16 cellular contexts compared by ENCODE assay signal in the genomic region with DNA sequence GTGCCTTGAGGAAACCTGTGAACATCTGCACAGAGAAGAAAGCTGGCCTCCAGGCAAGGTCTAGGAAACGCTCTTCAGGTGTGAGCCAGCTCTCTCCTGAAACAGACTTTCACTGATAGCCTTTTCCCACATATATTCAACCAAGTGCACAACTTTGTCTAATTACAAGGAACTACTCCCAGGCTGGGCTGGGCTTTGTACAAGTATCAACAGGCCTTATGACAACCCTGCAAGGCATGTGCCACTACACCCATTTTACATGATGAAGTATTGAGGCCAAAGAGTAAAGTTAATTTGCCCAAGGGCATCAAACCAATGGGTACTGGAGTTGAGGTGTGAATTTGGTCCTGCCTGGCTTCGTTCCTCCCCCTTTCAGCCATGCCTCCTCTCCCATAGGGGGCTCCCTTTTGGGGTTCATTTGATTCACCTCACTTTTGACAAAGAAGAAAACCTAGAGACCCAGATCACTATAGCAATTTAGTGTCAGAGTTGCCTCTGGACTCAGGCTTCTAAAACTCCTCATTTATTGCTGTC. TPM values are rescaled to one million over a fixed set of nuclear protein-coding genes. Genes with fewer than 3 reads are reported as not detected.
DNase-seq lines count a peak whose midpoint lies in the region; ATAC-seq and TF ChIP-seq lines count a peak whose summit lies in the region.
"Had no signal": no experiment of that assay in that cellular context is flagged by ENCODE, and none has a peak within 500 bp of the region (broad histone marks: within the 10 kb centered on the region; RNA-seq: fewer than 3 reads in every experiment).

No MANE protein-coding gene starts in this region.

- no peak overlapping the region for H3K9ac ChIP-seq in trophoblast cell (ENCODE audit: low read length)

- no peak overlapping the region for H4K12ac ChIP-seq in trophoblast cell (ENCODE audit: low read depth, low read length)

- no peak overlapping the region for H2AK5ac ChIP-seq in trophoblast cell (ENCODE audit: low read length)

- H3K4me1 ChIP-seq in Caco-2 (peaks cover 4% of the 10 kb centered on the region), SJCRH30 (peaks cover 11% of the 10 kb centered on the region; the same call in 1 of the 2 replicates), esophagus squamous epithelium (peaks cover 11 to 90% (median 43%) of the 10 kb centered on the region in 3 donors), trophoblast cell (ENCODE audit: control insufficient read depth in 1 of 2, insufficient read depth in 2 of 2, low read length in 2 of 2) (no peaks in the 10 kb centered on the region)
- H3K4me1 ChIP-seq: BE2C had no signal

- no peak overlapping the region for H4K8ac ChIP-seq in trophoblast cell (ENCODE audit: low read depth, low read length)

- H2BK120ac ChIP-seq in trophoblast cell (ENCODE audit: insufficient read depth, low read length, poor library complexity) = no peak overlapping the region

- H3K14ac ChIP-seq in trophoblast cell (ENCODE audit: low read length) = no peak overlapping the region

- H4K91ac ChIP-seq in trophoblast cell (ENCODE audit: low read depth, low read length) = no peak overlapping the region

- no peaks in the 10 kb centered on the region for H3K36me3 ChIP-seq in Caco-2 (ENCODE audit: control insufficient read depth, insufficient read depth, low read length)
- peaks cover 8% of the 10 kb centered on the region; the same call in 1 of the 2 replicates for H3K36me3 ChIP-seq in SJCRH30
- H3K36me3 ChIP-seq in esophagus squamous epithelium = no peaks in the 10 kb centered on the region
- H3K36me3 ChIP-seq in trophoblast cell (ENCODE audit: control insufficient read depth in 1 of 2, insufficient read depth in 2 of 2, low read length in 2 of 2) = no peaks in the 10 kb centered on the region
- H3K36me3 ChIP-seq: BE2C, prostate gland had no signal

- no peaks in the 10 kb centered on the region for H3K4me1 Mint-ChIP-seq in Caco-2 (ENCODE audit: low read depth, unreplicated experiment)
- peaks cover 13 to 20% of the 10 kb centered on the region in 2 donors for H3K4me1 Mint-ChIP-seq in natural killer cell
- peaks cover 16% of the 10 kb centered on the region for H3K4me1 Mint-ChIP-seq in activated T-cell treated with anti-CD3 and anti-CD28 coated beads, Interleukin-2, amount 50 U/mL, for 4 hours (ENCODE audit: low read depth)

- POLR2A ChIA-PET in Caco-2 (lab: Charles Lee) = no interaction called here

- H3K27ac Mint-ChIP-seq in Caco-2 (ENCODE audit: unreplicated experiment) = no peak overlapping the region
- H3K27ac Mint-ChIP-seq in natural killer cell = no peak overlapping the region
- H3K27ac Mint-ChIP-seq: stimulated activated naive CD8-positive, alpha-beta T cell treated with anti-CD3 and anti-CD28 coated beads, Interleukin-15, Interleukin-2, amounts not matched to agents 100 ng/mL and 50 ng/mL, for 24 hours had no signal

- no peaks in the 10 kb centered on the region for H3K27me3 Mint-ChIP-seq in Caco-2 (ENCODE audit: insufficient read depth, unreplicated experiment)
- H3K27me3 Mint-ChIP-seq in natural killer cell (ENCODE audit: low read depth in 2 of 2) = peaks cover 43 to 51% of the 10 kb centered on the region in 2 donors
- peaks cover 55% of the 10 kb centered on the region for H3K27me3 Mint-ChIP-seq in activated T-cell treated with anti-CD3 and anti-CD28 coated beads, Interleukin-2, amount 50 U/mL, for 4 hours (ENCODE audit: low read depth)

- no peak for TF ChIP-seq POLR2A in esophagus squamous epithelium (IDR thresholded peaks at IDR 0.05)

- TF ChIP-seq CTCF in Caco-2 (IDR thresholded peaks at IDR 0.05; ENCODE audit: insufficient read depth in 1 of 2, low read depth in 1 of 2, low read length in 1 of 2, severe bottlenecking in 1 of 2, unreplicated experiment in 1 of 2) (no peak), esophagus squamous epithelium (IDR thresholded peaks at IDR 0.05) (no peak), natural killer cell (IDR thresholded peaks at IDR 0.05) (no peak)

- H3K4me3 Mint-ChIP-seq in Caco-2 (ENCODE audit: unreplicated experiment) (peak overlapping the region; percentile 85), natural killer cell (no peak overlapping the region)
- H3K4me3 Mint-ChIP-seq in activated T-cell treated with anti-CD3 and anti-CD28 coated beads, Interleukin-2, amount 50 U/mL, for 4 hours = no peak overlapping the region

- CTCF ChIA-PET in Caco-2 (lab: Charles Lee) = no interaction called here

- intact Hi-C loops in Caco-2 (cut with micrococcal nuclease; ENCODE audit: unreplicated experiment) = no loop called here
- intact Hi-C loops in esophagus squamous epithelium (cut with DNase I) = no loop called here
- intact Hi-C loops in natural killer cell (cut with micrococcal nuclease) = no loop called here

- H2BK5ac ChIP-seq in trophoblast cell (ENCODE audit: low read depth, low read length, poor library complexity) = no peak overlapping the region

- H3K79me2 ChIP-seq in trophoblast cell (ENCODE audit: control insufficient read depth, insufficient read depth, low read length, poor library complexity) = peaks cover 8% of the 10 kb centered on the region

- no peak overlapping the region for H2BK12ac ChIP-seq in trophoblast cell (ENCODE audit: low read length)

- BruUV-seq in Caco-2 (replicated peaks; lab: Mats Ljungman, UMichigan) = no TSS peak

- H3K9me3 ChIP-seq in Caco-2 (no peaks in the 10 kb centered on the region), SJCRH30 (replicated peaks) (no peaks in the 10 kb centered on the region), esophagus squamous epithelium (no peaks in the 10 kb centered on the region), trophoblast cell (ENCODE audit: insufficient read depth, low read depth, low read length) (no peaks in the 10 kb centered on the region)
- H3K9me3 ChIP-seq: BE2C, prostate gland had no signal

- no peaks in the 10 kb centered on the region for H3K27me3 ChIP-seq in Caco-2 (replicated peaks; ENCODE audit: control insufficient read depth, insufficient read depth, low read length)
- no peaks in the 10 kb centered on the region for H3K27me3 ChIP-seq in SJCRH30
- H3K27me3 ChIP-seq in esophagus squamous epithelium = peaks cover 0 to 4% (median 0%) of the 10 kb centered on the region in 4 donors
- no peaks in the 10 kb centered on the region for H3K27me3 ChIP-seq in trophoblast cell (ENCODE audit: insufficient read depth, low read length)

- H3K36me3 Mint-ChIP-seq in Caco-2 (ENCODE audit: insufficient read depth, unreplicated experiment) (peaks cover 17% of the 10 kb centered on the region), natural killer cell (no peaks in the 10 kb centered on the region)
- no peaks in the 10 kb centered on the region for H3K36me3 Mint-ChIP-seq in activated T-cell treated with anti-CD3 and anti-CD28 coated beads, Interleukin-2, amount 50 U/mL, for 4 hours (ENCODE audit: insufficient read depth)

- no peak for DNase-seq in Caco-2
- DNase-seq in SJCRH30 = no peak
- DNase-seq in esophagus squamous epithelium (lab: John Stamatoyannopoulos, UW) = no peak
- DNase-seq in trophoblast cell = peak; percentile 23 to 49
- DNase-seq in natural killer cell = no peak
- DNase-seq in cerebellar nuclear complex (lab: John Stamatoyannopoulos, UW) = no peak
- no peak for DNase-seq in SIG-M5 (lab: John Stamatoyannopoulos, UW)
- no peak for DNase-seq in activated T-cell treated with anti-CD3 and anti-CD28 coated beads, Interleukin-2, amount 50 U/mL, for 4 hours
- DNase-seq: amniotic stem cell, BE2C, hypothalamus, left colon, NCI-H187, NCI-H524 treated with DMSO at 0.1 percent for 48 hours had no signal

- no peaks in the 10 kb centered on the region for H3K9me3 Mint-ChIP-seq in Caco-2 (ENCODE audit: unreplicated experiment)
- no peaks in the 10 kb centered on the region for H3K9me3 Mint-ChIP-seq in natural killer cell
- no peaks in the 10 kb centered on the region for H3K9me3 Mint-ChIP-seq in activated T-cell treated with anti-CD3 and anti-CD28 coated beads, Interleukin-2, amount 50 U/mL, for 4 hours
- H3K9me3 Mint-ChIP-seq: stimulated activated naive CD8-positive, alpha-beta T cell treated with anti-CD3 and anti-CD28 coated beads, Interleukin-15, Interleukin-2, amounts not matched to agents 100 ng/mL and 50 ng/mL, for 24 hours had no signal

- H3K27ac ChIP-seq in SJCRH30 (no peak overlapping the region), esophagus squamous epithelium (peak overlapping the region; percentile 91 to 97 (median 95)), trophoblast cell (ENCODE audit: low read depth, low read length) (no peak overlapping the region)
- H3K27ac ChIP-seq: prostate gland had no signal

- H3K23ac ChIP-seq in trophoblast cell (ENCODE audit: low read length) = no peak overlapping the region

- 33 to 40% methylated on average over 1 to 2 of the region's 2 CpGs for WGBS in esophagus squamous epithelium, 2 donors
- WGBS in trophoblast cell (ENCODE audit: extremely low coverage, insufficient coverage, insufficient read length) = no CpG with 5 or more reads among the region's 2 CpGs

- H3K4me3 ChIP-seq in Caco-2 (ENCODE audit: low read depth, low read length) (no peak overlapping the region), SJCRH30 (peak overlapping the region; percentile 78), esophagus squamous epithelium (peak overlapping the region; percentile 70 to 90 (median 84)), trophoblast cell (ENCODE audit: low read depth, low read length) (no peak overlapping the region)

- peaks cover 12% of the 10 kb centered on the region for H3K79me1 ChIP-seq in trophoblast cell (ENCODE audit: low read length)

- no peak overlapping the region for H2AFZ ChIP-seq in trophoblast cell (ENCODE audit: insufficient read depth, low read length, poor library complexity)

- no peak for ATAC-seq in natural killer cell
- ATAC-seq in activated T-cell treated with anti-CD3 and anti-CD28 coated beads, Interleukin-2, amount 50 U/mL, for 4 hours = no peak
- ATAC-seq: left colon had no signal

- no peak overlapping the region for H3K18ac ChIP-seq in trophoblast cell (ENCODE audit: low read length)

- H3K4me2 ChIP-seq in trophoblast cell (ENCODE audit: low read length) = no peak overlapping the region

- no peak overlapping the region for H3K4ac ChIP-seq in trophoblast cell (ENCODE audit: low read depth, low read length)

RNA-seq across cellular contexts. Expression of gene CSRP2, which starts 2.1 kb away (rescaled TPM):
- total RNA-seq in Caco-2 (2022) (22.2 and 27.9 TPM in 2 replicates), esophagus squamous epithelium (100 to 1,000 TPM in 1 of 4 donors, 10 to 100 TPM in 3; 57.6 to 107 (median 65.1) TPM), natural killer cell (under 1 TPM in 1 of 3 donors, not detected in 2; 0.08 TPM)
- total RNA-seq in SJCRH30 (2014; rRNA removed; shearing (Covaris generic)) = 129 and 131 TPM in 2 replicates
- 64.8 and 68.3 TPM in 2 replicates for polyA plus RNA-seq in trophoblast cell (2013)
- total RNA-seq in activated T-cell treated with anti-CD3 and anti-CD28 coated beads, Interleukin-2, amount 50 U/mL, for 4 hours = under 1 TPM; 0.42 to 0.92 (median 0.73) TPM

Comparison
In these comparisons a context has a peak if more than half of its experiments do, and no peak if none do; other contexts are left out.
1. DNase-seq: peak in trophoblast cell (2 of 2); none in Caco-2 (0 of 2), SJCRH30 (0 of 2), esophagus squamous epithelium (single experiment), natural killer cell (single experiment), cerebellar nuclear complex (0 of 2), SIG-M5 (single experiment) and activated T-cell treated with anti-CD3 and anti-CD28 coated beads, Interleukin-2, amount 50 U/mL, for 4 hours (single experiment).
2. H3K4me3 ChIP-seq: peak in SJCRH30 (single experiment) and esophagus squamous epithelium (4 of 4); none in Caco-2 (single experiment) and trophoblast cell (single experiment).
3. H3K27ac ChIP-seq: peak in esophagus squamous epithelium (4 of 4); none in SJCRH30 (single experiment) and trophoblast cell (single experiment).
4. RNA of gene CSRP2, which starts 2.1 kb away (total RNA-seq): 129 to 131 TPM in SJCRH30, 57.6 to 107 TPM in esophagus squamous epithelium and 22.2 to 27.9 TPM in Caco-2; 0.42 to 0.92 TPM in activated T-cell treated with anti-CD3 and anti-CD28 coated beads, Interleukin-2, amount 50 U/mL, for 4 hours and 0.08 TPM in natural killer cell; every median in the first group is over 10 times any median in the second.